Comparison of ENCODE assay signal across 12 cellular contexts in the genomic region with DNA sequence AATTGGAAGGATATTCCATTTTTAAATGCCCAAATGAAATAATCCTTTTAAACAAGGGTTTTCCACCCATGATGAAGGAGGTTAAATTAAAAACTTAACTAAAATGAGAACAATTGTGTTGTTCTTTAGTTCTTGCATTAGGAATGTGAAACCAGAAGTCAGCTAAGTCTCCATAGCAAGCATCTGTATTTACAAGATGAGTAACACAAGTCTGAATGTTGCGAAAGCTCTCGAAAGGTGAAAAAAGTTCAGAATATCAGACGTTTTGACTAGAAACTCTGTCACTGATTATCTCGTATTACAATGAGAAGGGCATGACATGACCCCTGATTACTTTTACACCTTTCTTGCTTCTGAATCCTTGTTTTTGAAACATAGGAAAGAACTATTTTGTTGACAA.
DNase-seq lines count a peak whose midpoint lies in the region; ATAC-seq and TF ChIP-seq lines count a peak whose summit lies in the region.
"Had no signal": no experiment of that assay in that cellular context is flagged by ENCODE, and none has a peak within 500 bp of the region (broad histone marks: within the 10 kb centered on the region; RNA-seq: fewer than 3 reads in every experiment).

No MANE protein-coding gene starts in this region.

- H3K23ac ChIP-seq in mesendoderm (ENCODE audit: low read length): no peak overlapping the region

- no peaks in the 10 kb centered on the region for H3K27me3 Mint-ChIP-seq in activated T-cell treated with anti-CD3 and anti-CD28 coated beads, Interleukin-2, amount 50 U/mL, for 72 hours (ENCODE audit: low read depth)

- no peak for TF ChIP-seq CTCF in AG04450 (IDR thresholded peaks at IDR 0.05; ENCODE audit: low read depth, low read length)
- TF ChIP-seq CTCF in breast epithelium (IDR thresholded peaks at IDR 0.05): no peak
- TF ChIP-seq CTCF in left lung (IDR thresholded peaks at IDR 0.05): no peak

- no peak overlapping the region for H4K5ac ChIP-seq in mesendoderm (ENCODE audit: low read length)

- no peaks in the 10 kb centered on the region for H3K79me1 ChIP-seq in mesendoderm (ENCODE audit: low read length)

- H3K79me2 ChIP-seq in mesendoderm (ENCODE audit: control insufficient read depth, insufficient read depth, low read length): no peaks in the 10 kb centered on the region

- no peak overlapping the region for H3K27ac Mint-ChIP-seq in activated T-cell treated with anti-CD3 and anti-CD28 coated beads, Interleukin-2, amount 50 U/mL, for 72 hours
- H3K27ac Mint-ChIP-seq: stimulated activated effector memory CD8-positive, alpha-beta T cell treated with anti-CD3 and anti-CD28 coated beads, Interleukin-12 subunit alpha, Interleukin-12 subunit beta, amount 100 ng/mL, for 72 hours had no signal

- no CpG with 5 or more reads among the region's 4 CpGs for WGBS in mesendoderm (ENCODE audit: extremely low coverage, insufficient coverage, low lambda C conversion rate)

- CTCF ChIA-PET in AG04450 (lab: Charles Lee): no interaction called here

- H3K9ac ChIP-seq in mesendoderm (ENCODE audit: low read length): no peak overlapping the region

- no peak overlapping the region for H3K4me2 ChIP-seq in mesendoderm (ENCODE audit: low read length)

- H4K8ac ChIP-seq in mesendoderm (ENCODE audit: low read depth, low read length): no peak overlapping the region

- DNase-seq in AG04450 (ENCODE audit: low read depth, low spot score) (peak; percentile 55), LHCN-M2 (ENCODE audit: low read depth) (peak; percentile 92), breast epithelium (ENCODE audit: low spot score in 2 of 2) (no peak), left lung (no peak), mesendoderm (no peak), NCI-H1417 (lab: John Stamatoyannopoulos, UW) (no peak), ureter (ENCODE audit: low spot score) (no peak)
- DNase-seq in activated T-cell treated with anti-CD3 and anti-CD28 coated beads, Interleukin-2, amount 50 U/mL, for 72 hours: no peak
- DNase-seq: mucosa of descending colon, NCI-H345, T-helper 1 cell had no signal

- H3K4me1 ChIP-seq in breast epithelium: no peaks in the 10 kb centered on the region
- peaks cover 0 to 8% of the 10 kb centered on the region in 2 donors for H3K4me1 ChIP-seq in left lung
- H3K4me1 ChIP-seq in mesendoderm (ENCODE audit: control insufficient read depth, low read depth, low read length): no peaks in the 10 kb centered on the region

- H3K4me3 Mint-ChIP-seq in activated T-cell treated with anti-CD3 and anti-CD28 coated beads, Interleukin-2, amount 50 U/mL, for 72 hours: no peak overlapping the region
- H3K4me3 Mint-ChIP-seq: stimulated activated effector memory CD8-positive, alpha-beta T cell treated with anti-CD3 and anti-CD28 coated beads, Interleukin-12 subunit alpha, Interleukin-12 subunit beta, amount 100 ng/mL, for 72 hours had no signal

- H2BK15ac ChIP-seq in mesendoderm (replicated peaks; ENCODE audit: low read depth): no peak overlapping the region

- no peak overlapping the region for H3K4me3 ChIP-seq in AG04450 (ENCODE audit: low read depth, low read length)
- H3K4me3 ChIP-seq in breast epithelium: no peak overlapping the region
- H3K4me3 ChIP-seq in left lung: no peak overlapping the region
- H3K4me3 ChIP-seq in mesendoderm (ENCODE audit: low read length): no peak overlapping the region
- H3K4me3 ChIP-seq: mucosa of descending colon had no signal

- no peaks in the 10 kb centered on the region for H3K36me3 ChIP-seq in breast epithelium
- H3K36me3 ChIP-seq in left lung: no peaks in the 10 kb centered on the region
- H3K36me3 ChIP-seq in mesendoderm (ENCODE audit: control insufficient read depth, insufficient read depth, low read length): no peaks in the 10 kb centered on the region

- intact Hi-C loops in breast epithelium (cut with DNase I; ENCODE audit: low total_unique reads) (no loop called here), left lung (cut with DNase I) (no loop called here)

- H2AK5ac ChIP-seq in mesendoderm (ENCODE audit: low read length): no peak overlapping the region

- no peak for TF ChIP-seq POLR2A in breast epithelium (IDR thresholded peaks at IDR 0.05)

- H3K4ac ChIP-seq in mesendoderm (ENCODE audit: low read depth, low read length): no peak overlapping the region

- peak; percentile 51 for ATAC-seq in left lung
- no peak for ATAC-seq in activated T-cell treated with anti-CD3 and anti-CD28 coated beads, Interleukin-2, amount 50 U/mL, for 72 hours (replicated peaks in 1 of 2)
- ATAC-seq: mucosa of descending colon; stimulated activated effector memory CD8-positive, alpha-beta T cell treated with anti-CD3 and anti-CD28 coated beads, Interleukin-12 subunit alpha, Interleukin-12 subunit beta, amount 100 ng/mL, for 72 hours had no signal

- H3K4me1 Mint-ChIP-seq in activated T-cell treated with anti-CD3 and anti-CD28 coated beads, Interleukin-2, amount 50 U/mL, for 72 hours (ENCODE audit: low read depth): no peaks in the 10 kb centered on the region

- H3K27ac ChIP-seq in AG04450 (ENCODE audit: low read depth, low read length): no peak overlapping the region
- H3K27ac ChIP-seq in breast epithelium: peak overlapping the region; percentile 28 to 57
- peak overlapping the region in 1 of 2 donors; percentile 9 for H3K27ac ChIP-seq in left lung
- H3K27ac ChIP-seq in mesendoderm (ENCODE audit: low read depth, low read length): no peak overlapping the region

- H2BK120ac ChIP-seq in mesendoderm (ENCODE audit: low read depth, low read length): no peak overlapping the region

- H3K9me3 ChIP-seq in AG04450 (ENCODE audit: control insufficient read depth, insufficient read depth, low read length): no peaks in the 10 kb centered on the region
- H3K9me3 ChIP-seq in breast epithelium: peaks cover 0 to 6% of the 10 kb centered on the region in 2 donors
- H3K9me3 ChIP-seq in left lung: peaks cover 0 to 20% of the 10 kb centered on the region in 2 donors
- H3K9me3 ChIP-seq: mucosa of descending colon had no signal

- no peak overlapping the region for H2BK5ac ChIP-seq in mesendoderm (ENCODE audit: low read length)

- no peak overlapping the region for H3K56ac ChIP-seq in mesendoderm (ENCODE audit: low read length)

- POLR2A ChIA-PET in AG04450 (lab: Yijun Ruan, JAX): interaction anchor here (1.4 kb wide), 1 partner anchor 21 kb away, joined by 7 read pairs; no protein-coding TSS in a partner anchor

- H3K36me3 Mint-ChIP-seq in activated T-cell treated with anti-CD3 and anti-CD28 coated beads, Interleukin-2, amount 50 U/mL, for 72 hours (ENCODE audit: insufficient read depth in 2 of 2): peaks cover 3 to 7% of the 10 kb centered on the region in 2 donors
- H3K36me3 Mint-ChIP-seq: stimulated activated effector memory CD8-positive, alpha-beta T cell treated with anti-CD3 and anti-CD28 coated beads, Interleukin-12 subunit alpha, Interleukin-12 subunit beta, amount 100 ng/mL, for 72 hours had no signal

- H3K18ac ChIP-seq in mesendoderm (ENCODE audit: low read length): no peak overlapping the region

- H3K9me3 Mint-ChIP-seq in activated T-cell treated with anti-CD3 and anti-CD28 coated beads, Interleukin-2, amount 50 U/mL, for 72 hours: peaks cover 5 to 9% of the 10 kb centered on the region in 2 donors

- H3K27me3 ChIP-seq in AG04450 (ENCODE audit: control insufficient read depth, insufficient read depth, low read length) (no peaks in the 10 kb centered on the region), breast epithelium (no peaks in the 10 kb centered on the region), left lung (no peaks in the 10 kb centered on the region), mesendoderm (ENCODE audit: insufficient read depth, low read length, poor library complexity) (no peaks in the 10 kb centered on the region)

Comparison
In these comparisons a context has a peak if more than half of its experiments do, and no peak if none do; other contexts are left out.
1. DNase-seq: peak in AG04450 (single experiment) and LHCN-M2 (single experiment); none in breast epithelium (0 of 2), left lung (0 of 2), mesendoderm (single experiment), NCI-H1417 (0 of 3), ureter (single experiment) and activated T-cell treated with anti-CD3 and anti-CD28 coated beads, Interleukin-2, amount 50 U/mL, for 72 hours (0 of 2).
2. H3K27ac ChIP-seq: peak in breast epithelium (2 of 2); none in AG04450 (single experiment) and mesendoderm (single experiment).